26 cellular contexts compared by ENCODE assay signal in the genomic region with DNA sequence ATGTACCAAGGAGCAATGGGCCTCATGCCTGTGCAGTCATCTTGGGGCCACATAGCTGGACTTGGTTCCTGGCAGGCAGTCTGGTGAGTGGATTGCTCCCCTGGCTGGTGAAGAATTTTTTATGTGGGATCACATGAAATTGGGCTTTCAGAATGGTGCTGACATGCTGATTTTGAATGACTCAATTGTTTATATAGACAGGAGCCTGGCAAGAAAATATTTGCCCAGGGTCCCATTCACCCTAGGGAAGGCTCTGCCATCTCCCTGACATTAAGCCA.
DNase-seq lines count a peak whose midpoint lies in the region; ATAC-seq and TF ChIP-seq lines count a peak whose summit lies in the region.
"Had no signal": no experiment of that assay in that cellular context is flagged by ENCODE, and none has a peak within 500 bp of the region (broad histone marks: within the 10 kb centered on the region; RNA-seq: fewer than 3 reads in every experiment).

No MANE protein-coding gene starts in this region.

- ATAC-seq in thoracic aorta (ENCODE audit: insufficient number of reproducible peaks, low FRiP score, low read depth) (no peak), HG02938 (IDR thresholded peaks at IDR 0.05; ENCODE audit: unreplicated experiment) (no peak), HG03108 (IDR thresholded peaks at IDR 0.05; ENCODE audit: unreplicated experiment) (no peak)
- ATAC-seq: activated CD8-positive, alpha-beta memory T cell treated with anti-CD3 and anti-CD28 coated beads, Interleukin-2, amount 10 ng/mL, durations not matched to agents 7 days and 5 days; activated T-cell treated with anti-CD3 and anti-CD28 coated beads, Interleukin-2, amount 50 U/mL, for 72 hours; stimulated activated effector memory CD8-positive, alpha-beta T cell treated with anti-CD3 and anti-CD28 coated beads, Interleukin-12 subunit alpha, Interleukin-12 subunit beta, amount 100 ng/mL, for 72 hours had no signal

- H3K27me3 ChIP-seq in thoracic aorta (replicated peaks; ENCODE audit: insufficient read depth): no peaks in the 10 kb centered on the region
- H3K27me3 ChIP-seq: adrenal gland, Peyer's patch had no signal

- H3K4me1 ChIP-seq in thoracic aorta (ENCODE audit: control insufficient read depth in 1 of 2, low read depth in 2 of 2): peaks cover 56 to 77% of the 10 kb centered on the region in 2 donors
- H3K4me1 ChIP-seq: parathyroid adenoma had no signal

- H3K9me3 ChIP-seq in thoracic aorta: no peaks in the 10 kb centered on the region
- H3K9me3 ChIP-seq: adrenal gland, Peyer's patch had no signal

- TF ChIP-seq CTCF in thoracic aorta (IDR thresholded peaks at IDR 0.05): no peak

- peak overlapping the region; percentile 81 to 87 for H3K27ac ChIP-seq in thoracic aorta

- H3K36me3 ChIP-seq in thoracic aorta: no peaks in the 10 kb centered on the region
- H3K36me3 ChIP-seq: adrenal gland, Peyer's patch had no signal

- peak; percentile 68 for DNase-seq in EH (ENCODE audit: low read depth)
- peak; percentile 71 for DNase-seq in M059J (ENCODE audit: low read depth)
- peak; percentile 52 for DNase-seq in fibroblast of gingiva (ENCODE audit: low read depth)
- DNase-seq in thoracic aorta (ENCODE audit: low spot score): no peak
- no peak for DNase-seq in DMS53 (lab: John Stamatoyannopoulos, UW)
- DNase-seq: activated B cell treated with CpG ODN at 0.5 μM for 24 hours; activated CD4-positive, alpha-beta T cell treated with anti-CD3 and anti-CD28 coated beads, Interleukin-2, amount 50 U/mL, for 1 hour; activated CD8-positive, alpha-beta memory T cell treated with anti-CD3 and anti-CD28 coated beads, Interleukin-2, amount 10 ng/mL, durations not matched to agents 7 days and 5 days; activated naive CD4-positive, alpha-beta T cell treated with Interleukin-2 at 50 U/mL for 16 hours; activated T-cell treated with anti-CD3 and anti-CD28 coated beads, Interleukin-2, amount 50 U/mL, for 72 hours; adrenal gland; C1 segment of cervical spinal cord; Caco-2; DMS79; HFFc6; Karpas-422; NCI-H1694 treated with DMSO at 0.1 percent for 48 hours; NCI-H2171 treated with DMSO at 0.1 percent for 48 hours; NCI-H524; Peyer's patch; stimulated activated CD4-positive, alpha-beta T cell treated with anti-CD3 and anti-CD28 coated beads, Interleukin-4, amount 100 ng/mL, for 24 hours had no signal

- no peak overlapping the region for H3K4me3 ChIP-seq in thoracic aorta
- H3K4me3 ChIP-seq: adrenal gland, lung, Peyer's patch had no signal

Comparison
In these comparisons a context has a peak if more than half of its experiments do, and no peak if none do; other contexts are left out.
1. DNase-seq: peak in EH (single experiment), M059J (single experiment) and fibroblast of gingiva (single experiment); none in thoracic aorta (single experiment) and DMS53 (single experiment).